In genomic region chr1:53636621-53637171, GRCh38 we compare ENCODE assay signal across 19 cellular contexts.
DNase-seq lines count a peak whose midpoint lies in the region; TF ChIP-seq lines count a peak whose summit lies in the region.
"Had no signal": no experiment of that assay in that cellular context is flagged by ENCODE, and none has a peak within 500 bp of the region (broad histone marks: within the 10 kb centered on the region; RNA-seq: fewer than 3 reads in every experiment).

No MANE protein-coding gene starts in this region.

- no peak overlapping the region for H3K27ac Mint-ChIP-seq in type B pancreatic cell
- H3K27ac Mint-ChIP-seq: activated CD4-positive, alpha-beta T cell treated with anti-CD3 and anti-CD28 coated beads, Interleukin-2, amount 10 ng/mL, durations not matched to agents 7 days and 5 days; dendritic cell treated with granulocyte-macrophage colony-stimulating factor and Interleukin-4, amounts not matched to agents 40 ng/mL and 50 ng/mL, for 4 days; IgD-negative memory B cell; T-helper 1 cell treated with Interleukin-12 subunit alpha and Interleukin-12 subunit beta and Interleukin-4 antibody, amounts not matched to agents 30 μg/mL and 1 μg/mL, for 36 hours had no signal

- POLR2A ChIA-PET in GM10248 (lab: Yijun Ruan, JAX): no interaction called here

- H3K27me3 Mint-ChIP-seq in type B pancreatic cell: peaks cover 5% of the 10 kb centered on the region
- H3K27me3 Mint-ChIP-seq: activated CD4-positive, alpha-beta T cell treated with anti-CD3 and anti-CD28 coated beads, Interleukin-2, amount 10 ng/mL, durations not matched to agents 7 days and 5 days; dendritic cell treated with granulocyte-macrophage colony-stimulating factor and Interleukin-4, amounts not matched to agents 40 ng/mL and 50 ng/mL, for 4 days; IgD-negative memory B cell had no signal

- no peaks in the 10 kb centered on the region for H3K36me3 Mint-ChIP-seq in type B pancreatic cell
- H3K36me3 Mint-ChIP-seq: IgD-negative memory B cell had no signal

- peaks cover 8% of the 10 kb centered on the region for H3K4me1 Mint-ChIP-seq in type B pancreatic cell (ENCODE audit: unreplicated experiment)
- H3K4me1 Mint-ChIP-seq: activated CD4-positive, alpha-beta T cell treated with anti-CD3 and anti-CD28 coated beads, Interleukin-2, amount 10 ng/mL, durations not matched to agents 7 days and 5 days; IgD-negative memory B cell had no signal

- no peaks in the 10 kb centered on the region for H3K9me3 Mint-ChIP-seq in type B pancreatic cell
- H3K9me3 Mint-ChIP-seq: activated CD4-positive, alpha-beta T cell treated with anti-CD3 and anti-CD28 coated beads, Interleukin-2, amount 10 ng/mL, durations not matched to agents 7 days and 5 days; dendritic cell treated with granulocyte-macrophage colony-stimulating factor and Interleukin-4, amounts not matched to agents 40 ng/mL and 50 ng/mL, for 4 days; IgD-negative memory B cell; T-helper 1 cell treated with Interleukin-12 subunit alpha and Interleukin-12 subunit beta and Interleukin-4 antibody, amounts not matched to agents 30 μg/mL and 1 μg/mL, for 36 hours had no signal

- H3K4me3 Mint-ChIP-seq in type B pancreatic cell: no peak overlapping the region
- H3K4me3 Mint-ChIP-seq: activated CD4-positive, alpha-beta T cell treated with anti-CD3 and anti-CD28 coated beads, Interleukin-2, amount 10 ng/mL, durations not matched to agents 7 days and 5 days; dendritic cell treated with granulocyte-macrophage colony-stimulating factor and Interleukin-4, amounts not matched to agents 40 ng/mL and 50 ng/mL, for 4 days; IgD-negative memory B cell; T-helper 1 cell treated with Interleukin-12 subunit alpha and Interleukin-12 subunit beta and Interleukin-4 antibody, amounts not matched to agents 30 μg/mL and 1 μg/mL, for 36 hours had no signal

- TF ChIP-seq CTCF in type B pancreatic cell (conservative IDR thresholded peaks at IDR 0.05): no peak
- no peak for TF ChIP-seq CTCF in GM10266 (IDR thresholded peaks at IDR 0.05; ENCODE audit: control insufficient read depth, insufficient read depth, low read depth, missing control alignments)
- TF ChIP-seq CTCF in GM10248 (IDR thresholded peaks at IDR 0.05; ENCODE audit: control extremely low read depth, extremely low read depth, low read depth, missing control alignments): no peak

- CTCF ChIA-PET in GM10248 (lab: Yijun Ruan, JAX): interaction anchor here (1.3 kb wide), 1 partner anchor 10 kb away, joined by 3 read pairs; no protein-coding TSS in a partner anchor

- peak; percentile 37 for DNase-seq in activated effector memory CD4-positive, alpha-beta T cell treated with anti-CD3 and anti-CD28 coated beads, Interleukin-2, amount 50 U/mL, for 16 hours
- no peak for DNase-seq in activated effector memory CD4-positive, alpha-beta T cell treated with Interleukin-2 at 50 U/mL for 16 hours
- peak; percentile 44 for DNase-seq in NCI-H69 (lab: John Stamatoyannopoulos, UW)
- peak; percentile 80 for DNase-seq in mesenteric fat pad (ENCODE audit: low spot score)
- peak; percentile 63 for DNase-seq in type B pancreatic cell (ENCODE audit: extremely low spot score, unreplicated experiment)
- no peak for DNase-seq in GM10266 (ENCODE audit: extremely low spot score)
- no peak for DNase-seq in GM10248 (ENCODE audit: extremely low spot score)
- no peak for DNase-seq in DMS79 treated with DMSO at 0.1 percent for 48 hours (lab: John Stamatoyannopoulos, UW)
- DNase-seq: activated CD4-positive, alpha-beta T cell treated with anti-CD3 and anti-CD28 coated beads, Interleukin-2, amount 10 ng/mL, durations not matched to agents 7 days and 5 days; activated naive CD4-positive, alpha-beta T cell; C1 segment of cervical spinal cord; HCEC 1CT; MM.1S; NCI-H1436; NCI-H2227 treated with DMSO at 0.1 percent for 48 hours; nucleus accumbens had no signal

Comparison
In these comparisons a context has a peak if more than half of its experiments do, and no peak if none do; other contexts are left out.
1. DNase-seq: peak in activated effector memory CD4-positive, alpha-beta T cell treated with anti-CD3 and anti-CD28 coated beads, Interleukin-2, amount 50 U/mL, for 16 hours (single experiment), NCI-H69 (single experiment), mesenteric fat pad (single experiment) and type B pancreatic cell (single experiment); none in activated effector memory CD4-positive, alpha-beta T cell treated with Interleukin-2 at 50 U/mL for 16 hours (single experiment), GM10266 (single experiment), GM10248 (single experiment) and DMS79 treated with DMSO at 0.1 percent for 48 hours (single experiment).